ENCODE assay signal across 8 cellular contexts in genomic region chr6:85669735-85670194, GRCh38. TPM values are rescaled to one million over a fixed set of nuclear protein-coding genes. Genes with fewer than 3 reads are reported as not detected.
DNase-seq lines count a peak whose midpoint lies in the region; ATAC-seq and TF ChIP-seq lines count a peak whose summit lies in the region.

No MANE protein-coding gene starts in this region.

- intact Hi-C loops in activated CD4-positive, alpha-beta memory T cell treated with anti-CD3 and anti-CD28 coated beads for 36 hours (cut with micrococcal nuclease) = loop anchor here (1.0 to 5.0 kb wide), 6 partner anchors 9 to 315 kb away; no protein-coding TSS in a partner anchor

- peaks cover 62% of the 10 kb centered on the region for H3F3A ChIP-seq in GM23248 (ENCODE audit: insufficient read depth)

- peaks cover 57% of the 10 kb centered on the region for H3K4me1 Mint-ChIP-seq in activated CD4-positive, alpha-beta memory T cell treated with anti-CD3 and anti-CD28 coated beads for 36 hours (ENCODE audit: low read depth)
- H3K4me1 Mint-ChIP-seq in glutamatergic neuron (ENCODE audit: low read depth, unreplicated experiment) = peaks cover 6% of the 10 kb centered on the region

- no peaks in the 10 kb centered on the region for H3K27me3 ChIP-seq in GM23248 (replicated peaks; ENCODE audit: insufficient read depth)

- H3K36me3 Mint-ChIP-seq in activated CD4-positive, alpha-beta memory T cell treated with anti-CD3 and anti-CD28 coated beads for 36 hours = peaks cover 25% of the 10 kb centered on the region
- H3K36me3 Mint-ChIP-seq in glutamatergic neuron (ENCODE audit: unreplicated experiment) = no peaks in the 10 kb centered on the region

- WGBS in GM23248 (ENCODE audit: low coverage in 1 of 2, low lambda C conversion rate in 2 of 2, missing lambda C conversion rate in 2 of 2), 2 experiments = 41 to 46% methylated on average over 4 of the region's 4 CpGs

- peaks cover 10% of the 10 kb centered on the region for H3K36me3 ChIP-seq in GM23248 (ENCODE audit: low read depth)
- peaks cover 28% of the 10 kb centered on the region for H3K36me3 ChIP-seq in KOPT-K1 (ENCODE audit: insufficient read depth, low read length)

- peaks cover 12% of the 10 kb centered on the region; the same call in 1 of the 2 replicates for H3K4me1 ChIP-seq in GM23248 (ENCODE audit: insufficient read depth)

- no peaks in the 10 kb centered on the region for H3K9me2 ChIP-seq in GM23248 (ENCODE audit: insufficient read depth)

- H3K27ac ChIP-seq in GM23248 (peak overlapping the region; percentile 13), KOPT-K1 (ENCODE audit: low read depth, low read length, poor library complexity, severe bottlenecking) (peak overlapping the region; percentile 30), substantia nigra (ENCODE audit: low read depth, low read length, poor library complexity, severe bottlenecking) (no peak overlapping the region)

- DNase-seq in GM23248 (peak; percentile 49), glutamatergic neuron (no peak), NCI-H2029 treated with DMSO at 0.1 percent for 48 hours (lab: John Stamatoyannopoulos, UW) (no peak), NCI-H187 treated with DMSO at 0.1 percent for 48 hours (lab: John Stamatoyannopoulos, UW) (no peak), substantia nigra (lab: John Stamatoyannopoulos, UW) (no peak)
- DNase-seq in activated CD4-positive, alpha-beta memory T cell treated with anti-CD3 and anti-CD28 coated beads for 36 hours = peak; percentile 69

- H3K79me2 ChIP-seq in GM23248 (ENCODE audit: insufficient read depth) = peaks cover 18% of the 10 kb centered on the region

- peak; percentile 96 for ATAC-seq in GM18498 (IDR thresholded peaks at IDR 0.05; ENCODE audit: unreplicated experiment)

- no peak overlapping the region for H3K9ac ChIP-seq in GM23248

- H3K4me3 ChIP-seq in GM23248 = no peak overlapping the region

- CTCF ChIA-PET in activated CD4-positive, alpha-beta memory T cell treated with anti-CD3 and anti-CD28 coated beads for 36 hours (lab: Charles Lee) = interaction anchor here (0.8 to 2.6 kb wide), 4 partner anchors 8 to 218 kb away, joined by 3 to 20 read pairs (median 6); partner anchors contain the start of gene SYNCRIP

- no peak for TF ChIP-seq CTCF in glutamatergic neuron (IDR thresholded peaks at IDR 0.05; ENCODE audit: partially characterized antibody, unreplicated experiment)

- no peaks in the 10 kb centered on the region for H3K9me3 Mint-ChIP-seq in activated CD4-positive, alpha-beta memory T cell treated with anti-CD3 and anti-CD28 coated beads for 36 hours
- H3K9me3 Mint-ChIP-seq in glutamatergic neuron (ENCODE audit: unreplicated experiment) = no peaks in the 10 kb centered on the region

- no peaks in the 10 kb centered on the region for H3K9me3 ChIP-seq in GM23248 (ENCODE audit: low read depth)
- H3K9me3 ChIP-seq in KOPT-K1 (ENCODE audit: insufficient read depth, low read length, poor library complexity, severe bottlenecking) = no peaks in the 10 kb centered on the region

- H3K27me3 Mint-ChIP-seq in activated CD4-positive, alpha-beta memory T cell treated with anti-CD3 and anti-CD28 coated beads for 36 hours = no peaks in the 10 kb centered on the region
- no peaks in the 10 kb centered on the region for H3K27me3 Mint-ChIP-seq in glutamatergic neuron (ENCODE audit: unreplicated experiment)

- H3K4me2 ChIP-seq in GM23248 (ENCODE audit: unreplicated experiment) = no peak overlapping the region

- in situ Hi-C loops in GM23248 (cut with MboI) = no loop called here

- POLR2A ChIA-PET in activated CD4-positive, alpha-beta memory T cell treated with anti-CD3 and anti-CD28 coated beads for 36 hours (lab: Charles Lee) = interaction anchor here (1.0 to 10.9 kb wide), 4 partner anchors 9 to 76 kb away, joined by 3 to 668 read pairs (median 36); partner anchors contain the start of genes SNX14 and SYNCRIP

- peak overlapping the region; percentile 93 for H3K27ac Mint-ChIP-seq in activated CD4-positive, alpha-beta memory T cell treated with anti-CD3 and anti-CD28 coated beads for 36 hours
- H3K27ac Mint-ChIP-seq in glutamatergic neuron (ENCODE audit: unreplicated experiment) = peak overlapping the region; percentile 19

- no peak overlapping the region for H2AFZ ChIP-seq in GM23248

- peak overlapping the region; percentile 63 for H3K4me3 Mint-ChIP-seq in activated CD4-positive, alpha-beta memory T cell treated with anti-CD3 and anti-CD28 coated beads for 36 hours
- H3K4me3 Mint-ChIP-seq in glutamatergic neuron (ENCODE audit: unreplicated experiment) = no peak overlapping the region

- H4K20me1 ChIP-seq in GM23248 (ENCODE audit: insufficient read depth) = no peaks in the 10 kb centered on the region

RNA-seq across cellular contexts. Expression of gene SYNCRIP, which starts 27.1 kb away (rescaled TPM):
- 77.9 and 99.0 TPM in 2 replicates for total RNA-seq in GM23248 (2014; rRNA removed; shearing (Covaris generic))
- polyA plus RNA-seq in GM23248 (2016; fragmentation: Nextera tagmentation; extraction: Ambion mirVana) = 138 and 150 TPM in 2 replicates
- total RNA-seq in activated CD4-positive, alpha-beta memory T cell treated with anti-CD3 and anti-CD28 coated beads for 36 hours = 100 to 1,000 TPM; 138 to 139 TPM
- total RNA-seq in glutamatergic neuron (ENCODE audit: unreplicated experiment) = 93.6 TPM

Comparison
In these comparisons a context has a peak if more than half of its experiments do, and no peak if none do; other contexts are left out.
1. DNase-seq: peak in GM23248 (single experiment) and activated CD4-positive, alpha-beta memory T cell treated with anti-CD3 and anti-CD28 coated beads for 36 hours (single experiment); none in glutamatergic neuron (single experiment), NCI-H2029 treated with DMSO at 0.1 percent for 48 hours (single experiment), NCI-H187 treated with DMSO at 0.1 percent for 48 hours (single experiment) and substantia nigra (0 of 49).